18 cellular contexts compared by ENCODE assay signal in the genomic region with DNA sequence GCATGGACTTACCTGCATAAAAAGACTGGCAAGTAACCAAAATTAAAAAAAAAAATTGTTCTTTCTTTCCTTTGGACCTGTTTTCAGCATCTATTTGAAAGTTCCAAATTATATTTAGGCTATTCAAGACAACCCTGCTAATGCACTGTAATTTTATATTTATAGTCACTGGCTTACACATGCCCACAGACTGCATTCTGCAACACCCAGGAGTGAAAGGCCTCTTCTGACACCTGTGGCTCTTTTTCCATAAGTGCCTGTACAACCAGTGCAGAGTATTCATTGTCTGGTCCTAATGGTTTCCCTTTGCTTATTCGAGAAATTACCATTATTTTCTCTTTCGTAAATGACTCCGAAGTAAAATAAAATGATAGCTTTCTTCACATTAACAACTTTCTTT.
"Had no signal": no experiment of that assay in that cellular context is flagged by ENCODE, and none has a peak within 500 bp of the region (broad histone marks: within the 10 kb centered on the region; RNA-seq: fewer than 3 reads in every experiment).

No MANE protein-coding gene starts in this region.

- ATAC-seq: left lobe of liver, lower lobe of right lung had no signal

- DNase-seq: effector CD8-positive, alpha-beta T cell; foreskin melanocyte; head of caudate nucleus; hypothalamus; kidney glomerular epithelial cell; lower lobe of right lung; midbrain; naive B cell; nephron progenitor cell; retina; sigmoid colon; small intestine; stimulated activated CD4-positive, alpha-beta T cell treated with anti-CD3 and anti-CD28 coated beads, Interleukin-12 subunit alpha, Interleukin-12 subunit beta, amount 100 ng/mL, for 4 hours; stimulated activated naive CD4-positive, alpha-beta T cell; stomach; substantia nigra; transverse colon had no signal
